Comparison of ENCODE assay signal across 25 cellular contexts in the genomic region with DNA sequence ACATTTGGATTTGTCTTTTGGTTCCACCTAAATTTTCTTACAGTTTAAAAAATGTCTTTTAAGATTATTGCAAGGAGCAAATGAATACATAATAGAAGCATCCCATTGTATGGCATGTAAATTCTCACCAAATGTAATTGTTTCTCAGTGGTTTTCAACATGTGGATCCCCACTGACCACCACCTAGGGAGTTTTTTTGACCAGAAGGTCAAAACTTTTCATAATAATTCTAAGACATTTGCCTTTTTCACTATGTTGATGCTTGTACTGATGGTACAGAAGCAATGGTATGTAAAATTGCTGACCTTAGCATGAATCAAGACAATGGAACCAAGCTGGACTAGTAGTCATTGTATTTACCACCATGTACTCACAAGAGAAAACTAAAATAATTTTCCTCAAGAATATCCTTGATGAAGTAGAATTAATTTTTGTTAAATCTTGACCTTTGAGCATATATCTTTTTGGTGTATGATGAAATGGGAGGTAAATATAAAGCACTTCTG.
"Had no signal": no experiment of that assay in that cellular context is flagged by ENCODE, and none has a peak within 500 bp of the region (broad histone marks: within the 10 kb centered on the region; RNA-seq: fewer than 3 reads in every experiment).

No MANE protein-coding gene starts in this region.

- H3K9me3 Mint-ChIP-seq: activated T-cell treated with anti-CD3 and anti-CD28 coated beads, Interleukin-2, amount 50 U/mL, for 4 hours; activated T-helper 2 cell treated with anti-CD3 and anti-CD28 coated beads, Interferon-gamma antibody, Interleukin-2, Interleukin-4, amounts not matched to agents 10 μg/mL and 5 μg/mL and 100 μg/mL, durations not matched to agents 14 hours and 24 hours and 36 hours; central memory CD8-positive, alpha-beta T cell; effector memory CD8-positive, alpha-beta T cell; natural killer cell treated with Interleukin-12 subunit alpha and Interleukin-12 subunit beta and Interleukin-15 and Interleukin-18, amount 100 ng/mL, for 72 hours; T-cell had no signal

- H3K4me3 ChIP-seq: breast epithelium, colonic mucosa, dorsolateral prefrontal cortex, esophagus muscularis mucosa, left ventricle myocardium inferior, ovary, psoas muscle, skin epidermis, transverse colon, uterus had no signal

- H3K4me1 ChIP-seq: breast epithelium, uterus had no signal

- H3K36me3 ChIP-seq: breast epithelium, colonic mucosa, esophagus muscularis mucosa, left ventricle myocardium inferior, ovary, transverse colon, uterus had no signal

- ATAC-seq: activated T-cell treated with anti-CD3 and anti-CD28 coated beads, Interleukin-2, amount 50 U/mL, for 4 hours; effector memory CD8-positive, alpha-beta T cell; natural killer cell treated with Interleukin-12 subunit alpha and Interleukin-12 subunit beta and Interleukin-15 and Interleukin-18, amount 100 ng/mL, for 72 hours; psoas muscle; stimulated activated naive B cell treated with anti-CD40 and anti-IgM and Interleukin-4, amounts not matched to agents 10 μg/mL and 1 μg/mL and 100 μg/mL, for 72 hours; T-cell had no signal

- H3K27ac ChIP-seq: breast epithelium, colonic mucosa, dorsolateral prefrontal cortex, esophagus muscularis mucosa, left ventricle myocardium inferior, ovary, transverse colon, uterus had no signal

- H3K27me3 ChIP-seq: breast epithelium, colonic mucosa, dorsolateral prefrontal cortex, esophagus muscularis mucosa, ovary, transverse colon, uterus had no signal

- DNase-seq: activated CD4-positive, alpha-beta T cell treated with anti-CD3 and anti-CD28 coated beads for 4 hours; activated CD4-positive, CD25-positive, alpha-beta regulatory T cell; activated CD8-positive, alpha-beta memory T cell treated with anti-CD3 and anti-CD28 coated beads, Interleukin-2, amount 50 U/mL, for 48 hours; activated naive CD4-positive, alpha-beta T cell treated with Interleukin-2 at 50 U/mL for 16 hours; activated naive CD8-positive, alpha-beta T cell treated with anti-CD3 and anti-CD28 coated beads for 36 hours; activated T-cell treated with anti-CD3 and anti-CD28 coated beads, Interleukin-2, amount 50 U/mL, for 4 hours; colonic mucosa; dorsolateral prefrontal cortex; effector memory CD8-positive, alpha-beta T cell; hippocampal formation; left ventricle myocardium inferior; ovary; psoas muscle; right cardiac atrium; stimulated activated CD4-positive, alpha-beta T cell treated with anti-CD3 and anti-CD28 coated beads, Interleukin-2, amount 100 ng/mL, for 24 hours; stimulated activated naive B cell treated with anti-CD40 and anti-IgM and Interleukin-4, amounts not matched to agents 10 μg/mL and 1 μg/mL and 100 μg/mL, for 72 hours; T-cell; transverse colon; uterus had no signal

- H3K27me3 Mint-ChIP-seq: activated naive CD8-positive, alpha-beta T cell treated with anti-CD3 and anti-CD28 coated beads for 36 hours; central memory CD8-positive, alpha-beta T cell; effector memory CD8-positive, alpha-beta T cell; natural killer cell treated with Interleukin-12 subunit alpha and Interleukin-12 subunit beta and Interleukin-15 and Interleukin-18, amount 100 ng/mL, for 72 hours; stimulated activated naive B cell treated with anti-CD40 and anti-IgM and Interleukin-4, amounts not matched to agents 10 μg/mL and 1 μg/mL and 100 μg/mL, for 72 hours; T-cell had no signal

- H3K4me3 Mint-ChIP-seq: activated naive CD8-positive, alpha-beta T cell treated with anti-CD3 and anti-CD28 coated beads for 36 hours; activated T-cell treated with anti-CD3 and anti-CD28 coated beads, Interleukin-2, amount 50 U/mL, for 4 hours had no signal

- H3K9me3 ChIP-seq: breast epithelium, colonic mucosa, esophagus muscularis mucosa, left ventricle myocardium inferior, ovary, psoas muscle, transverse colon, uterus had no signal
